ENCODE assay signal across 27 cellular contexts in genomic region chr2:36809046-36809445, GRCh38.
"Had no signal": no experiment of that assay in that cellular context is flagged by ENCODE, and none has a peak within 500 bp of the region (broad histone marks: within the 10 kb centered on the region; RNA-seq: fewer than 3 reads in every experiment).

No MANE protein-coding gene starts in this region.

- H3K27ac ChIP-seq: body of pancreas, cardiac muscle cell, colonic mucosa, gastroesophageal sphincter, heart right ventricle, hepatocyte had no signal

- ATAC-seq: activated CD4-positive, alpha-beta T cell treated with anti-CD3 and anti-CD28 coated beads for 36 hours; activated T-cell treated with anti-CD3 and anti-CD28 coated beads, Interleukin-2, amount 50 U/mL, for 4 hours; activated T-helper 17 cell treated with anti-CD3 and anti-CD28 coated beads, Interleukin-2, amount 50 U/mL, for 72 hours; body of pancreas; esophagus mucosa; gastroesophageal sphincter had no signal

- FAIRE-seq: endometrium, endothelial cell of umbilical vein had no signal

- H3K36me3 ChIP-seq: cardiac muscle cell, colonic mucosa, gastroesophageal sphincter, heart right ventricle had no signal

- H3K27me3 ChIP-seq: body of pancreas, cardiac muscle cell, colonic mucosa, gastroesophageal sphincter, hepatocyte had no signal

- H3K4me3 ChIP-seq: body of pancreas, cardiac muscle cell, colonic mucosa, gastroesophageal sphincter, heart right ventricle, hepatocyte had no signal

- DNase-seq: activated CD4-positive, alpha-beta memory T cell treated with anti-CD3 and anti-CD28 coated beads, Interleukin-2, amount 10 ng/mL, durations not matched to agents 7 days and 5 days; activated CD4-positive, alpha-beta T cell treated with anti-CD3 and anti-CD28 coated beads for 36 hours; activated CD4-positive, alpha-beta T cell treated with anti-CD3 and anti-CD28 coated beads, Interleukin-2, amount 10 ng/mL, durations not matched to agents 24 days and 14 days; activated CD4-positive, CD25-positive, alpha-beta regulatory T cell; activated CD4-positive, CD25-positive, alpha-beta regulatory T cell treated with anti-CD3 and anti-CD28 coated beads, Interleukin-2, amount 50 U/mL, for 72 hours; activated effector memory CD4-positive, alpha-beta T cell treated with Interleukin-2 at 50 U/mL for 16 hours; activated gamma-delta T cell treated with Interleukin-2 at 50 U/mL for 16 hours; activated naive CD4-positive, alpha-beta T cell treated with anti-CD3 and anti-CD28 coated beads, Interleukin-2, amount 50 U/mL, for 16 hours; activated naive CD4-positive, alpha-beta T cell treated with Interleukin-2 at 50 U/mL for 16 hours; activated T-cell treated with anti-CD3 and anti-CD28 coated beads, Interleukin-2, amount 50 U/mL, for 4 hours; amniotic stem cell; anterior cingulate cortex; body of pancreas; central memory CD4-positive, alpha-beta T cell; cerebellar nuclear complex; colonic mucosa; effector CD8-positive, alpha-beta T cell; foreskin melanocyte; heart right ventricle; T-helper 2 cell had no signal

- H3K4me1 ChIP-seq: body of pancreas, colonic mucosa, gastroesophageal sphincter, heart right ventricle had no signal
